15 cellular contexts compared by ENCODE assay signal in genomic region chr1:22325531-22326371, GRCh38.
"Had no signal": no experiment of that assay in that cellular context is flagged by ENCODE, and none has a peak within 500 bp of the region (broad histone marks: within the 10 kb centered on the region; RNA-seq: fewer than 3 reads in every experiment).

No MANE protein-coding gene starts in this region.

- H3K27ac ChIP-seq: ascending aorta, heart left ventricle, left ventricle myocardium inferior, parathyroid adenoma, skin epidermis had no signal

- H3K79me2 ChIP-seq: parathyroid adenoma had no signal

- H3K9ac ChIP-seq: parathyroid adenoma had no signal

- H3K27me3 ChIP-seq: ascending aorta had no signal

- H3K4me1 ChIP-seq: ascending aorta, heart left ventricle, left ventricle myocardium inferior, parathyroid adenoma had no signal

- H3K36me3 ChIP-seq: ascending aorta, heart left ventricle, left ventricle myocardium inferior had no signal

- FAIRE-seq: bronchial epithelial cell, frontal cortex, islet of Langerhans, TTC549 had no signal

- H3K27ac Mint-ChIP-seq: activated T-helper 1 cell treated with anti-CD3 and anti-CD28 coated beads, Interleukin-12 subunit alpha, Interleukin-12 subunit beta, Interleukin-2, Interleukin-4 antibody, amounts not matched to agents 30 ng/mL and 10 ng/mL and 1 ng/mL, durations not matched to agents 14 hours and 24 hours and 36 hours had no signal

- H3K4me3 Mint-ChIP-seq: activated T-helper 1 cell treated with anti-CD3 and anti-CD28 coated beads, Interleukin-12 subunit alpha, Interleukin-12 subunit beta, Interleukin-2, Interleukin-4 antibody, amounts not matched to agents 30 ng/mL and 10 ng/mL and 1 ng/mL, durations not matched to agents 14 hours and 24 hours and 36 hours had no signal

- DNase-seq: activated CD4-positive, alpha-beta T cell treated with anti-CD3 and anti-CD28 coated beads, Interleukin-2, amount 50 U/mL, for 4 hours; activated naive CD4-positive, alpha-beta T cell; heart left ventricle; left ventricle myocardium inferior; retina; stimulated activated CD4-positive, alpha-beta T cell treated with anti-CD3 and anti-CD28 coated beads, Interleukin-4, amount 100 ng/mL, for 4 hours; T-helper 2 cell had no signal

- H2AFZ ChIP-seq: parathyroid adenoma had no signal

- H3K9me3 Mint-ChIP-seq: activated T-helper 1 cell treated with anti-CD3 and anti-CD28 coated beads, Interleukin-12 subunit alpha, Interleukin-12 subunit beta, Interleukin-2, Interleukin-4 antibody, amounts not matched to agents 30 ng/mL and 10 ng/mL and 1 ng/mL, durations not matched to agents 14 hours and 24 hours and 36 hours had no signal

- H3K9me3 ChIP-seq: ascending aorta, heart left ventricle had no signal

- H3K4me3 ChIP-seq: ascending aorta, heart left ventricle, left ventricle myocardium inferior, skin epidermis had no signal
